Comparison of ENCODE assay signal across 1 cellular context in genomic region chr3:50652709-50653108, GRCh38.
TF ChIP-seq lines count a peak whose summit lies in the region.

No MANE protein-coding gene starts in this region.

TF ChIP-seq in GM23338, 12 proteins besides CTCF, POLR2A, EP300 and RAD21:
- TF ChIP-seq REST (IDR thresholded peaks at IDR 0.05; ENCODE audit: unreplicated experiment) (no peak), STAT1 (IDR thresholded peaks at IDR 0.05; ENCODE audit: unreplicated experiment) (no peak), CREB1 (CRISPR knock-in tag; IDR thresholded peaks at IDR 0.05; ENCODE audit: low read depth) (no peak), EZH2phosphoT487 (IDR thresholded peaks at IDR 0.05; ENCODE audit: unreplicated experiment) (no peak), ETS1 (IDR thresholded peaks at IDR 0.05) (no peak), POLR2AphosphoS5 (IDR thresholded peaks at IDR 0.05; ENCODE audit: low read depth) (no peak), ZNF114 (CRISPR knock-in tag; IDR thresholded peaks at IDR 0.05) (no peak), EZH2 (IDR thresholded peaks at IDR 0.05; ENCODE audit: low read depth, unreplicated experiment) (no peak), ZNF331 (CRISPR knock-in tag; IDR thresholded peaks at IDR 0.05; ENCODE audit: low read depth) (no peak), ZNF462 (CRISPR knock-in tag; IDR thresholded peaks at IDR 0.05) (no peak), JUNB (IDR thresholded peaks at IDR 0.05; ENCODE audit: unreplicated experiment) (no peak), NANOG (IDR thresholded peaks at IDR 0.05; ENCODE audit: borderline replicate concordance) (no peak)
